ENCODE assay signal across 1 cellular context in the genomic region with DNA sequence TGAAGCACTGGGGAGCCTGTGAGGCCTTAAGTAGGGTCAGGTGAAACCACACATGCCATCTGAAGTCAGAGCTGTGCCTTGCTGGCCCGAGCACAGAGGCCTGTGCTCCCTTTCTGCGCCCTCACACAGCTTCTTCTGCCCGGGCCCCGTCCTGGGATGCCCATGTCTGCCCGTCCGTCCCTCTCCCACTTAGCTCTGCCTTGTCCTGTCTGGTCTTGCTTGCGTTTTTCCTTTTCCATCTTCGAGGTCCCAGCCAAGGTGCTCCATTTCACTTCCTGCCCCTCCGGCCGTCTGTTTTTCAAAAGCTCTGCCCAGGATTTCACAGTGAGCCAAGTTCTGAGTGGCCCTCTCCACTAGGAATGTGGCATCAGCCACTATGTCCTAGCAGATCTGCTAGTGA.
TF ChIP-seq lines count a peak whose summit lies in the region.

No MANE protein-coding gene starts in this region.

TF ChIP-seq in HCT116, 20 proteins besides CTCF, POLR2A, EP300 and RAD21 (continued from another document):
- TF ChIP-seq, protein P1, sequence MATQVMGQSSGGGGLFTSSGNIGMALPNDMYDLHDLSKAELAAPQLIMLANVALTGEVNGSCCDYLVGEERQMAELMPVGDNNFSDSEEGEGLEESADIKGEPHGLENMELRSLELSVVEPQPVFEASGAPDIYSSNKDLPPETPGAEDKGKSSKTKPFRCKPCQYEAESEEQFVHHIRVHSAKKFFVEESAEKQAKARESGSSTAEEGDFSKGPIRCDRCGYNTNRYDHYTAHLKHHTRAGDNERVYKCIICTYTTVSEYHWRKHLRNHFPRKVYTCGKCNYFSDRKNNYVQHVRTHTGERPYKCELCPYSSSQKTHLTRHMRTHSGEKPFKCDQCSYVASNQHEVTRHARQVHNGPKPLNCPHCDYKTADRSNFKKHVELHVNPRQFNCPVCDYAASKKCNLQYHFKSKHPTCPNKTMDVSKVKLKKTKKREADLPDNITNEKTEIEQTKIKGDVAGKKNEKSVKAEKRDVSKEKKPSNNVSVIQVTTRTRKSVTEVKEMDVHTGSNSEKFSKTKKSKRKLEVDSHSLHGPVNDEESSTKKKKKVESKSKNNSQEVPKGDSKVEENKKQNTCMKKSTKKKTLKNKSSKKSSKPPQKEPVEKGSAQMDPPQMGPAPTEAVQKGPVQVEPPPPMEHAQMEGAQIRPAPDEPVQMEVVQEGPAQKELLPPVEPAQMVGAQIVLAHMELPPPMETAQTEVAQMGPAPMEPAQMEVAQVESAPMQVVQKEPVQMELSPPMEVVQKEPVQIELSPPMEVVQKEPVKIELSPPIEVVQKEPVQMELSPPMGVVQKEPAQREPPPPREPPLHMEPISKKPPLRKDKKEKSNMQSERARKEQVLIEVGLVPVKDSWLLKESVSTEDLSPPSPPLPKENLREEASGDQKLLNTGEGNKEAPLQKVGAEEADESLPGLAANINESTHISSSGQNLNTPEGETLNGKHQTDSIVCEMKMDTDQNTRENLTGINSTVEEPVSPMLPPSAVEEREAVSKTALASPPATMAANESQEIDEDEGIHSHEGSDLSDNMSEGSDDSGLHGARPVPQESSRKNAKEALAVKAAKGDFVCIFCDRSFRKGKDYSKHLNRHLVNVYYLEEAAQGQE (IDR thresholded peaks at IDR 0.05; ENCODE audit: low read depth), result no peak
- TF ChIP-seq EGR1 (IDR thresholded peaks at IDR 0.05; ENCODE audit: low read depth) (no peak), EZH2phosphoT487 (IDR thresholded peaks at IDR 0.05; ENCODE audit: borderline replicate concordance) (no peak), YY1 (IDR thresholded peaks at IDR 0.05; ENCODE audit: extremely low read depth, insufficient replicate concordance, low read depth, low read length) (no peak)
- TF ChIP-seq, protein P2, sequence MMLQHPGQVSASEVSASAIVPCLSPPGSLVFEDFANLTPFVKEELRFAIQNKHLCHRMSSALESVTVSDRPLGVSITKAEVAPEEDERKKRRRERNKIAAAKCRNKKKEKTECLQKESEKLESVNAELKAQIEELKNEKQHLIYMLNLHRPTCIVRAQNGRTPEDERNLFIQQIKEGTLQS (IDR thresholded peaks at IDR 0.05), result no peak
- TF ChIP-seq, protein P3, sequence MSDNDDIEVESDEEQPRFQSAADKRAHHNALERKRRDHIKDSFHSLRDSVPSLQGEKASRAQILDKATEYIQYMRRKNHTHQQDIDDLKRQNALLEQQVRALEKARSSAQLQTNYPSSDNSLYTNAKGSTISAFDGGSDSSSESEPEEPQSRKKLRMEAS (IDR thresholded peaks at IDR 0.05), result no peak
